ENCODE assay signal across 17 cellular contexts in the genomic region with DNA sequence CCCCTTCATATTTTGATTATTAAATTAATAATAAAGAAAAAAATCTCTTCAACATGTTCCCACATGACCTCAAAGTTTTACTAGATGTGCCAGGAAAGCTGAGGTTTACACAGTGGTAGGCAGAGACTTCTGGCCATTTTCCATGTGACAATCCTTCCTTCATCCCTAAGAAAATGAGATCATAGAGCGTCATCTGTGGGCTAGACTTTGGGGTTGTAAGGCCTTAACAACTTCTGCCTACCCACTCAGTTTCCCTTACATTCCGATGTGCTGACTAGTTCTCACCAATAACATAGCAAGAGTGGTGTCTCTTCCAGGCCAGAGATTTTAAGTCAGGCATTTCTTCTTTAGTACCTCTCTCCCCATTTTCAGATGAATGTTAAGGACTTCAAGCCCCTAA.
DNase-seq lines count a peak whose midpoint lies in the region; ATAC-seq and TF ChIP-seq lines count a peak whose summit lies in the region.
"Had no signal": no experiment of that assay in that cellular context is flagged by ENCODE, and none has a peak within 500 bp of the region (broad histone marks: within the 10 kb centered on the region; RNA-seq: fewer than 3 reads in every experiment).

No MANE protein-coding gene starts in this region.

- peak overlapping the region; percentile 60 for H3K4me2 ChIP-seq in smooth muscle cell

- H3K9me3 Mint-ChIP-seq in HFFc6: peaks cover 14% of the 10 kb centered on the region; the same call in 1 of the 2 replicates

- H3K36me3 Mint-ChIP-seq in HFFc6 (ENCODE audit: low read depth): no peaks in the 10 kb centered on the region
- H3K36me3 Mint-ChIP-seq: CD14-positive monocyte had no signal

- H4K20me1 ChIP-seq in smooth muscle cell (ENCODE audit: low read depth): no peaks in the 10 kb centered on the region

- H3K9me3 ChIP-seq in smooth muscle cell (replicated peaks; ENCODE audit: low read depth) (no peaks in the 10 kb centered on the region), ovary (no peaks in the 10 kb centered on the region), uterus (no peaks in the 10 kb centered on the region)

- peak overlapping the region; percentile 91 for H2AFZ ChIP-seq in smooth muscle cell (ENCODE audit: low read depth)

- TF ChIP-seq EP300 in ovary (IDR thresholded peaks at IDR 0.05): no peak

- DNase-seq in HFFc6 (peak; percentile 2), astrocyte of the cerebellum (ENCODE audit: low read depth) (peak; percentile 96), fibroblast of villous mesenchyme (ENCODE audit: low read depth) (peak; percentile 3), smooth muscle cell (lab: John Stamatoyannopoulos, UW; ENCODE audit: unreplicated experiment) (no peak), ovary (no peak), left lobe of liver (ENCODE audit: low spot score) (no peak), uterus (no peak)
- DNase-seq: activated CD8-positive, alpha-beta T cell treated with anti-CD3 and anti-CD28 coated beads, Interleukin-2, amount 10 ng/mL, durations not matched to agents 7 days and 5 days; activated gamma-delta T cell treated with Interleukin-2 at 50 U/mL for 16 hours; cerebellar nuclear complex; Kasumi-1; NCI-H2029 treated with DMSO at 0.1 percent for 48 hours; NCI-H748 treated with DMSO at 0.1 percent for 48 hours; SIG-M5; stimulated activated CD4-positive, alpha-beta T cell treated with anti-CD3 and anti-CD28 coated beads, Interleukin-2, amount 100 ng/mL, for 24 hours had no signal

- intact Hi-C loops in ovary (cut with DNase I) (no loop called here), uterus (cut with DNase I; ENCODE audit: low total_unique reads) (no loop called here)

- H3K4me3 ChIP-seq in astrocyte of the cerebellum (ENCODE audit: low read depth, low read length) (no peak overlapping the region), fibroblast of villous mesenchyme (ENCODE audit: low read depth, low read length) (no peak overlapping the region), smooth muscle cell (no peak overlapping the region), ovary (no peak overlapping the region), uterus (no peak overlapping the region)

- TF ChIP-seq CTCF in HFFc6 (IDR thresholded peaks at IDR 0.05) (no peak), astrocyte of the cerebellum (IDR thresholded peaks at IDR 0.05; ENCODE audit: low read depth, low read length, missing control alignments) (no peak), fibroblast of villous mesenchyme (IDR thresholded peaks at IDR 0.05; ENCODE audit: insufficient read depth, low read depth, low read length) (no peak), smooth muscle cell (IDR thresholded peaks at IDR 0.05; ENCODE audit: borderline replicate concordance, insufficient read depth, poor library complexity, severe bottlenecking) (no peak), ovary (IDR thresholded peaks at IDR 0.05) (no peak), uterus (IDR thresholded peaks at IDR 0.05) (no peak)

- H3K4me1 Mint-ChIP-seq in HFFc6 (ENCODE audit: low read depth): no peaks in the 10 kb centered on the region
- H3K4me1 Mint-ChIP-seq: CD14-positive monocyte had no signal

- no peak overlapping the region for H3K27ac Mint-ChIP-seq in HFFc6
- H3K27ac Mint-ChIP-seq: activated CD8-positive, alpha-beta T cell treated with anti-CD3 and anti-CD28 coated beads, Interleukin-2, amount 10 ng/mL, durations not matched to agents 7 days and 5 days; CD14-positive monocyte had no signal

- H3K27me3 ChIP-seq in smooth muscle cell (ENCODE audit: low read depth) (no peaks in the 10 kb centered on the region), ovary (no peaks in the 10 kb centered on the region), uterus (no peaks in the 10 kb centered on the region)

- no peaks in the 10 kb centered on the region for H3K4me1 ChIP-seq in smooth muscle cell (ENCODE audit: low read depth)
- H3K4me1 ChIP-seq in ovary (ENCODE audit: insufficient read depth): no peaks in the 10 kb centered on the region
- H3K4me1 ChIP-seq in uterus: no peaks in the 10 kb centered on the region

- in situ Hi-C loops in astrocyte of the cerebellum (cut with HindIII; ENCODE audit: low sequenced_read_pairs): no loop called here

- no peak for ATAC-seq in left lobe of liver
- no peak for ATAC-seq in HG03039 (IDR thresholded peaks at IDR 0.05; ENCODE audit: unreplicated experiment)
- ATAC-seq: activated CD8-positive, alpha-beta T cell treated with anti-CD3 and anti-CD28 coated beads, Interleukin-2, amount 10 ng/mL, durations not matched to agents 7 days and 5 days had no signal

- no peaks in the 10 kb centered on the region for H3K27me3 Mint-ChIP-seq in HFFc6 (ENCODE audit: insufficient read depth)

- H3F3A ChIP-seq in smooth muscle cell (ENCODE audit: low read depth): no peaks in the 10 kb centered on the region

- H3K36me3 ChIP-seq in smooth muscle cell (ENCODE audit: low read depth) (no peaks in the 10 kb centered on the region), ovary (no peaks in the 10 kb centered on the region), uterus (no peaks in the 10 kb centered on the region)

- H3K79me2 ChIP-seq in smooth muscle cell (ENCODE audit: low read depth): no peaks in the 10 kb centered on the region

- H3K4me3 Mint-ChIP-seq in HFFc6: no peak overlapping the region
- H3K4me3 Mint-ChIP-seq: activated CD8-positive, alpha-beta T cell treated with anti-CD3 and anti-CD28 coated beads, Interleukin-2, amount 10 ng/mL, durations not matched to agents 7 days and 5 days; CD14-positive monocyte had no signal

- TF ChIP-seq POLR2A in ovary (IDR thresholded peaks at IDR 0.05) (no peak), uterus (IDR thresholded peaks at IDR 0.05) (no peak)

- peak overlapping the region; percentile 69 for H3K9ac ChIP-seq in smooth muscle cell (ENCODE audit: low read depth)

- peak overlapping the region; percentile 94 for H3K27ac ChIP-seq in smooth muscle cell (ENCODE audit: low read depth)
- H3K27ac ChIP-seq in ovary: no peak overlapping the region
- no peak overlapping the region for H3K27ac ChIP-seq in uterus

- 13% methylated on average over 2 of the region's 2 CpGs for WGBS in smooth muscle cell (ENCODE audit: low lambda C conversion rate)
- 58 to 71% (median 71%) methylated on average over 2 of the region's 2 CpGs for WGBS in ovary, 3 donors

Comparison
In these comparisons a context has a peak if more than half of its experiments do, and no peak if none do; other contexts are left out.
1. DNase-seq: peak in HFFc6 (single experiment), astrocyte of the cerebellum (single experiment) and fibroblast of villous mesenchyme (single experiment); none in smooth muscle cell (single experiment), ovary (0 of 5), left lobe of liver (single experiment) and uterus (0 of 2).